ENCODE assay signal across 12 cellular contexts in the genomic region with DNA sequence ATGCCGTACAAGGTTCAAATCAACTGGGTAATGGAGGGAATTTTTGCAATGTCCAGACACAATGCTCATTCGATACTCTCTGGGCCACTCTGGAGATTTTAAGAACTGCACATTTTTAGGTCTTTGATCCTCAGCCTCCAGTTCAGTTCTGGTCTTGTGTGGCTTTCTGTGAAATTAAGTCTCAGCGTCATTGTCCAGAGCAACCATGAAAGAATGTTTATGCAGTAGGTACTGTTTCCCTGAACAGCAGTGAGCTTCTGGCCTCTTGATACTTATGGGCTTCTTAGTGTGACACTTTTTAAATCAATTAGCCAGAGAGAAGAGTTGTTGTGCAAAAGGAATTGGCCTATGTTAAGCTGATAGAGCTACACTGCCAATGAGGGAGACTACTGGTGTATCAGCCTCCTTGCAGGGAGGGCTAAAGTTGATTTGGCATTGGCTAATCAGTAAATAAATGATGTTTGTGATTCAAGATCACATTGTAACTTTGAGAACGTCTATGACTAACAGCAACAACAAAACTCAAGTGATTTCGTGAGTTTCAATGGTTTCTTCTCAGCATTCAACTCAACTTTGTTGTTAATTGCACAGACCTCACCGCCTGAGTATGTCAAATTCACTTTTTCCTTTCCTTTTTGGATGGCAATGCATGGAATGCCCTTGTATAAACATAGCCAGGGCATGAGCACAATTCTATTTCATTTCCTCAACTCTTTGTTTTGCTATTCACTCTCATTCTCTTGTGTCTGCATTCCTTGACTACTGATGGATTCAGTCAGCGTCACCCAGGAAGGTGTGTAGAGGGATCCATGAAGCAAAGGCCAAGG.
DNase-seq lines count a peak whose midpoint lies in the region; FAIRE-seq and TF ChIP-seq lines count a peak whose summit lies in the region.
"Had no signal": no experiment of that assay in that cellular context is flagged by ENCODE, and none has a peak within 500 bp of the region (broad histone marks: within the 10 kb centered on the region; RNA-seq: fewer than 3 reads in every experiment).

No MANE protein-coding gene starts in this region.

- CTCF ChIA-PET in activated naive CD4-positive, alpha-beta T cell treated with anti-CD3 and anti-CD28 coated beads for 36 hours (lab: Charles Lee), result no interaction called here

- H3K4me1 Mint-ChIP-seq in endothelial cell (ENCODE audit: unreplicated experiment), result peaks cover 31% of the 10 kb centered on the region
- no peaks in the 10 kb centered on the region for H3K4me1 Mint-ChIP-seq in activated naive CD4-positive, alpha-beta T cell treated with anti-CD3 and anti-CD28 coated beads for 36 hours (ENCODE audit: low read depth)
- H3K4me1 Mint-ChIP-seq: CD4-positive, alpha-beta memory T cell had no signal

- no peak for FAIRE-seq in D721Med (lab: Jason Lieb, UNC)

- H3K4me3 ChIP-seq in AG09309 (ENCODE audit: control insufficient read depth, low read depth, low read length) (no peak overlapping the region), NT2/D1 (ENCODE audit: insufficient read length, low read depth) (no peak overlapping the region), muscle layer of duodenum (ENCODE audit: low read depth in 1 of 2, low read length in 2 of 2) (no peak overlapping the region)
- H3K4me3 ChIP-seq: ovary had no signal

- peak overlapping the region; percentile 80 for H3K27ac Mint-ChIP-seq in endothelial cell (ENCODE audit: unreplicated experiment)
- no peak overlapping the region for H3K27ac Mint-ChIP-seq in activated naive CD4-positive, alpha-beta T cell treated with anti-CD3 and anti-CD28 coated beads for 36 hours
- H3K27ac Mint-ChIP-seq: CD4-positive, alpha-beta memory T cell had no signal

- H3K4me1 ChIP-seq in NT2/D1 (ENCODE audit: insufficient read depth, insufficient read length) (no peaks in the 10 kb centered on the region), muscle layer of duodenum (ENCODE audit: control insufficient read depth in 1 of 2, insufficient read depth in 2 of 2, low read length in 2 of 2) (no peaks in the 10 kb centered on the region)

- no peak overlapping the region for H3K4me3 Mint-ChIP-seq in endothelial cell (ENCODE audit: unreplicated experiment)
- H3K4me3 Mint-ChIP-seq in activated naive CD4-positive, alpha-beta T cell treated with anti-CD3 and anti-CD28 coated beads for 36 hours, result no peak overlapping the region
- H3K4me3 Mint-ChIP-seq: CD4-positive, alpha-beta memory T cell had no signal

- TF ChIP-seq CTCF in AG09309 (IDR thresholded peaks at IDR 0.05; ENCODE audit: control insufficient read depth, insufficient read depth, low read depth, low read length, missing control alignments) (no peak), endothelial cell (IDR thresholded peaks at IDR 0.05; ENCODE audit: unreplicated experiment) (no peak), D721Med (IDR thresholded peaks at IDR 0.05; ENCODE audit: insufficient read depth, missing control alignments) (no peak)

- peak overlapping the region; percentile 82 for H3K27ac ChIP-seq in muscle layer of duodenum (ENCODE audit: low read length)
- H3K27ac ChIP-seq: ovary had no signal

- DNase-seq in AG09309 (ENCODE audit: low read depth) (peak; percentile 68), NT2/D1 (ENCODE audit: low read depth, low spot score) (peak; percentile 6), endothelial cell (ENCODE audit: low spot score) (no peak), foreskin melanocyte (no peak), D721Med (ENCODE audit: insufficient read length, low spot score) (no peak)
- no peak for DNase-seq in activated naive CD4-positive, alpha-beta T cell treated with anti-CD3 and anti-CD28 coated beads for 36 hours
- no peak for DNase-seq in activated CD8-positive, alpha-beta memory T cell treated with anti-CD3 and anti-CD28 coated beads, Interleukin-2, amount 50 U/mL, for 48 hours
- DNase-seq: CD4-positive, alpha-beta memory T cell; central memory CD4-positive, alpha-beta T cell; KG1; ovary had no signal

- H3K27me3 Mint-ChIP-seq in endothelial cell (ENCODE audit: unreplicated experiment), result no peaks in the 10 kb centered on the region
- H3K27me3 Mint-ChIP-seq in activated naive CD4-positive, alpha-beta T cell treated with anti-CD3 and anti-CD28 coated beads for 36 hours (ENCODE audit: low read depth), result no peaks in the 10 kb centered on the region

- H3K9ac ChIP-seq in NT2/D1 (ENCODE audit: insufficient read length, low read depth), result no peak overlapping the region

- H3K9me3 Mint-ChIP-seq in endothelial cell (ENCODE audit: unreplicated experiment), result no peaks in the 10 kb centered on the region
- no peaks in the 10 kb centered on the region for H3K9me3 Mint-ChIP-seq in activated naive CD4-positive, alpha-beta T cell treated with anti-CD3 and anti-CD28 coated beads for 36 hours
- H3K9me3 Mint-ChIP-seq: CD4-positive, alpha-beta memory T cell had no signal

- H3K36me3 ChIP-seq in NT2/D1 (ENCODE audit: insufficient read depth, insufficient read length, low read length), result no peaks in the 10 kb centered on the region
- H3K36me3 ChIP-seq in muscle layer of duodenum (ENCODE audit: control insufficient read depth in 1 of 2, insufficient read depth in 2 of 2, low read length in 2 of 2), result peaks cover 0 to 18% of the 10 kb centered on the region in 2 donors
- H3K36me3 ChIP-seq: ovary had no signal

- H3K9me3 ChIP-seq in NT2/D1 (ENCODE audit: insufficient read depth, low read length) (no peaks in the 10 kb centered on the region), muscle layer of duodenum (ENCODE audit: control insufficient read depth in 1 of 2, low read length in 2 of 2) (no peaks in the 10 kb centered on the region)
- H3K9me3 ChIP-seq: ovary had no signal

- H3K27me3 ChIP-seq in NT2/D1 (ENCODE audit: insufficient read depth, insufficient read length) (no peaks in the 10 kb centered on the region), muscle layer of duodenum (ENCODE audit: low read depth, low read length) (no peaks in the 10 kb centered on the region)
- H3K27me3 ChIP-seq: ovary had no signal

- intact Hi-C loops in activated naive CD4-positive, alpha-beta T cell treated with anti-CD3 and anti-CD28 coated beads for 36 hours (cut with micrococcal nuclease), result no loop called here

- H3K36me3 Mint-ChIP-seq in endothelial cell (ENCODE audit: low read depth, unreplicated experiment), result no peaks in the 10 kb centered on the region
- H3K36me3 Mint-ChIP-seq in activated naive CD4-positive, alpha-beta T cell treated with anti-CD3 and anti-CD28 coated beads for 36 hours (ENCODE audit: low read depth), result no peaks in the 10 kb centered on the region
- H3K36me3 Mint-ChIP-seq: CD4-positive, alpha-beta memory T cell had no signal

Comparison
In these comparisons a context has a peak if more than half of its experiments do, and no peak if none do; other contexts are left out.
1. DNase-seq: peak in AG09309 (single experiment) and NT2/D1 (single experiment); none in endothelial cell (single experiment), activated naive CD4-positive, alpha-beta T cell treated with anti-CD3 and anti-CD28 coated beads for 36 hours (single experiment), activated CD8-positive, alpha-beta memory T cell treated with anti-CD3 and anti-CD28 coated beads, Interleukin-2, amount 50 U/mL, for 48 hours (single experiment), foreskin melanocyte (single experiment) and D721Med (single experiment).